Comparison of ENCODE assay signal across 22 cellular contexts in genomic region chr15:26050979-26051378, GRCh38.
DNase-seq lines count a peak whose midpoint lies in the region; ATAC-seq, FAIRE-seq and TF ChIP-seq lines count a peak whose summit lies in the region.
"Had no signal": no experiment of that assay in that cellular context is flagged by ENCODE, and none has a peak within 500 bp of the region (broad histone marks: within the 10 kb centered on the region; RNA-seq: fewer than 3 reads in every experiment).

No MANE protein-coding gene starts in this region.

- DNase-seq in NCI-H1092 treated with DMSO at 0.1 percent for 48 hours (lab: John Stamatoyannopoulos, UW) (peak; percentile 16), NCI-H1092 (lab: John Stamatoyannopoulos, UW) (no peak), caudate nucleus (lab: John Stamatoyannopoulos, UW) (peak in 25 of 61 donors; percentile 7 to 79 (median 30)), H9 (no peak), NCI-H526 treated with DMSO at 0.1 percent for 48 hours (lab: John Stamatoyannopoulos, UW) (no peak)
- DNase-seq: GF-D8, Kasumi-1, MG63, NCI-H1048, NCI-H146, NCI-H2029 treated with DMSO at 0.1 percent for 48 hours, NCI-H526, SHP77, T-helper 1 cell, T-helper 9 cell had no signal

- H2AFZ ChIP-seq in parathyroid adenoma = peak overlapping the region; percentile 58
- no peak overlapping the region for H2AFZ ChIP-seq in H9 (ENCODE audit: low read length)

- no peak overlapping the region for H2BK120ac ChIP-seq in H9 (ENCODE audit: low read depth, low read length, poor library complexity, severe bottlenecking)

- H4K20me1 ChIP-seq in H9 (ENCODE audit: control insufficient read depth, insufficient read depth, insufficient read length) = no peaks in the 10 kb centered on the region

- H3K27me3 ChIP-seq in parathyroid adenoma (ENCODE audit: control insufficient read depth, insufficient read depth, low read length) = no peaks in the 10 kb centered on the region
- H3K27me3 ChIP-seq in H9 (ENCODE audit: insufficient read depth, low read length) = no peaks in the 10 kb centered on the region
- H3K27me3 ChIP-seq: MG63 had no signal

- no peak overlapping the region for H3K27ac Mint-ChIP-seq in H9
- H3K27ac Mint-ChIP-seq: B cell had no signal

- H3K79me2 ChIP-seq in parathyroid adenoma (no peaks in the 10 kb centered on the region), H9 (ENCODE audit: insufficient read depth, low read length) (no peaks in the 10 kb centered on the region)

- H3K9ac ChIP-seq in parathyroid adenoma = no peak overlapping the region
- no peak overlapping the region for H3K9ac ChIP-seq in H9 (ENCODE audit: extremely low read depth, insufficient read length, low read length)

- no peak overlapping the region for H2BK12ac ChIP-seq in H9 (ENCODE audit: insufficient read length, low read depth, low read length)

- no peak overlapping the region for H3K4me3 Mint-ChIP-seq in H9
- H3K4me3 Mint-ChIP-seq: B cell had no signal

- peaks cover 1% of the 10 kb centered on the region for H3K27me3 Mint-ChIP-seq in H9 (ENCODE audit: low read depth)

- no peak overlapping the region for H2BK5ac ChIP-seq in H9 (ENCODE audit: insufficient read length, low read length)

- no peaks in the 10 kb centered on the region for H3K23me2 ChIP-seq in H9 (ENCODE audit: insufficient read length, low read depth, low read length, poor library complexity, severe bottlenecking)

- no peak for ATAC-seq in GM19467 (IDR thresholded peaks at IDR 0.05; ENCODE audit: unreplicated experiment)

- H2BK20ac ChIP-seq in H9 (ENCODE audit: low read depth, low read length, poor library complexity, severe bottlenecking) = no peak overlapping the region

- no peak overlapping the region for H3K4ac ChIP-seq in H9 (ENCODE audit: low read depth, low read length)

- peak; percentile 98 for FAIRE-seq in G401.6 (lab: Jason Lieb, UNC)
- FAIRE-seq: GM19239, H54 had no signal

- H3K14ac ChIP-seq in H9 (ENCODE audit: insufficient read depth, low read length) = no peak overlapping the region

- no peak overlapping the region for H4K5ac ChIP-seq in H9 (ENCODE audit: insufficient read length, low read depth, low read length)

- WGBS in H9 (ENCODE audit: extremely low coverage, insufficient read length, low lambda C conversion rate) = no CpG with 5 or more reads among the region's 4 CpGs

- H3K4me2 ChIP-seq in parathyroid adenoma (ENCODE audit: low read length) (peak overlapping the region; percentile 8), H9 (ENCODE audit: insufficient read depth, insufficient read length, low read length) (no peak overlapping the region)

- no peak overlapping the region for H3K23ac ChIP-seq in H9 (ENCODE audit: insufficient read length, low read depth, low read length)

- H4K8ac ChIP-seq in H9 (replicated peaks; ENCODE audit: insufficient read length, low read depth, low read length) = no peak overlapping the region

- no peak overlapping the region for H3K18ac ChIP-seq in H9 (ENCODE audit: insufficient read length, low read depth, low read length)

- no peaks in the 10 kb centered on the region for H3K9me3 ChIP-seq in parathyroid adenoma (ENCODE audit: control insufficient read depth, low read length)
- no peaks in the 10 kb centered on the region for H3K9me3 ChIP-seq in H9 (ENCODE audit: control insufficient read depth, low read depth, low read length)
- H3K9me3 ChIP-seq: MG63 had no signal

- H3K4me1 ChIP-seq in parathyroid adenoma = peaks cover 32% of the 10 kb centered on the region
- no peaks in the 10 kb centered on the region for H3K4me1 ChIP-seq in H9 (ENCODE audit: insufficient read depth, low read length)

- no peaks in the 10 kb centered on the region; a peak in 1 of 5 replicates for H3K9me3 Mint-ChIP-seq in H9

- H3K27ac ChIP-seq in caudate nucleus (ENCODE audit: low read depth, low read length) (peak overlapping the region; percentile 82), parathyroid adenoma (peak overlapping the region; percentile 63), H9 (ENCODE audit: insufficient read length, low read depth, low read length) (no peak overlapping the region)
- H3K27ac ChIP-seq: 22Rv1 had no signal

- no peak overlapping the region for H3K56ac ChIP-seq in H9 (ENCODE audit: insufficient read length, low read depth, low read length)

- no peak overlapping the region for H3K4me3 ChIP-seq in parathyroid adenoma (ENCODE audit: low read depth, low read length)
- H3K4me3 ChIP-seq: MG63 had no signal

- H2BK15ac ChIP-seq in H9 (ENCODE audit: low read depth, low read length) = no peak overlapping the region

- no peak overlapping the region for H2AK5ac ChIP-seq in H9 (ENCODE audit: insufficient read length, low read length)

- TF ChIP-seq CTCF in parathyroid adenoma (IDR thresholded peaks at IDR 0.05) (no peak), H9 (conservative IDR thresholded peaks at IDR 0.05) (no peak)

- no peak overlapping the region for H3T11ph ChIP-seq in H9 (ENCODE audit: low read length)

- H3K36me3 Mint-ChIP-seq in H9 (ENCODE audit: insufficient read depth in 1 of 3, low read depth in 3 of 3) = no peaks in the 10 kb centered on the region

- no peaks in the 10 kb centered on the region for H3K79me1 ChIP-seq in H9 (ENCODE audit: insufficient read depth, low read depth, low read length, poor library complexity, severe bottlenecking)

- no peak overlapping the region for H4K91ac ChIP-seq in H9 (ENCODE audit: insufficient read length, low read depth, low read length)

- H3K4me1 Mint-ChIP-seq in H9 = peaks cover 6 to 14% of the 10 kb centered on the region in 2 experiments; a peak in 3 of 4 replicates
- H3K4me1 Mint-ChIP-seq: B cell had no signal

- no peaks in the 10 kb centered on the region for H3K36me3 ChIP-seq in parathyroid adenoma (ENCODE audit: control insufficient read depth, insufficient read depth, low read length)
- H3K36me3 ChIP-seq: MG63 had no signal
